Comparison of ENCODE assay signal across 1 cellular context in genomic region chr16:2739555-2740435, GRCh38.
TF ChIP-seq lines count a peak whose summit lies in the region.

No MANE protein-coding gene starts in this region.

TF ChIP-seq in HepG2, 621 proteins besides CTCF, POLR2A, EP300 and RAD21 (continues in another document):
- TF ChIP-seq KAT8 (CRISPR knock-in tag; IDR thresholded peaks at IDR 0.05), result peak; percentile 46; the same call in 1 of the 2 replicates
- no peak for TF ChIP-seq E2F1 (CRISPR knock-in tag; IDR thresholded peaks at IDR 0.05)
- TF ChIP-seq ZNF263 (CRISPR knock-in tag; IDR thresholded peaks at IDR 0.05), result 0 out of 2 replicates have a peak, but pooled peaks have one; percentile 23
- TF ChIP-seq ARNT2 (CRISPR knock-in tag; IDR thresholded peaks at IDR 0.05; ENCODE audit: low read depth), result no peak
- TF ChIP-seq GABPA (IDR thresholded peaks at IDR 0.05; ENCODE audit: low read depth, low read length), result no peak
- no peak for TF ChIP-seq GABPA (CRISPR knock-in tag; IDR thresholded peaks at IDR 0.05; ENCODE audit: low read depth)
- no peak for TF ChIP-seq ZNF329 (CRISPR knock-in tag; IDR thresholded peaks at IDR 0.05; ENCODE audit: low read depth)
- TF ChIP-seq ZNF674 (CRISPR knock-in tag; IDR thresholded peaks at IDR 0.05; ENCODE audit: low read depth), result no peak
- no peak for TF ChIP-seq NBN (conservative IDR thresholded peaks at IDR 0.05)
- no peak for TF ChIP-seq MBD4 (IDR thresholded peaks at IDR 0.05; ENCODE audit: borderline replicate concordance, low read length)
- no peak for TF ChIP-seq AHDC1 (CRISPR knock-in tag; IDR thresholded peaks at IDR 0.05; ENCODE audit: borderline replicate concordance)
- TF ChIP-seq TRAFD1 (CRISPR knock-in tag; IDR thresholded peaks at IDR 0.05; ENCODE audit: borderline replicate concordance), result no peak
- 0 out of 2 replicates have a peak, but pooled peaks have one; percentile 9 for TF ChIP-seq RELA (CRISPR knock-in tag; IDR thresholded peaks at IDR 0.05)
- TF ChIP-seq KDM5B (CRISPR knock-in tag; IDR thresholded peaks at IDR 0.05; ENCODE audit: borderline replicate concordance), result no peak
- TF ChIP-seq GZF1 (CRISPR knock-in tag; IDR thresholded peaks at IDR 0.05), result no peak
- TF ChIP-seq THAP8 (CRISPR knock-in tag; IDR thresholded peaks at IDR 0.05; ENCODE audit: borderline replicate concordance), result no peak
- TF ChIP-seq ZNF33A (CRISPR knock-in tag; IDR thresholded peaks at IDR 0.05; ENCODE audit: borderline replicate concordance), result no peak
- TF ChIP-seq PHF5A (CRISPR knock-in tag; IDR thresholded peaks at IDR 0.05; ENCODE audit: low read depth, unreplicated experiment), result no peak
- peak; percentile 91 for TF ChIP-seq SP5 (CRISPR knock-in tag; IDR thresholded peaks at IDR 0.05; ENCODE audit: borderline replicate concordance, low read depth)
- TF ChIP-seq ZNF724P (CRISPR knock-in tag; IDR thresholded peaks at IDR 0.05; ENCODE audit: borderline replicate concordance), result no peak
- no peak for TF ChIP-seq ARID2 (CRISPR knock-in tag; IDR thresholded peaks at IDR 0.05; ENCODE audit: borderline replicate concordance)
- no peak for TF ChIP-seq NAIF1 (CRISPR knock-in tag; IDR thresholded peaks at IDR 0.05; ENCODE audit: borderline replicate concordance)
- no peak for TF ChIP-seq ZNF382 (CRISPR knock-in tag; IDR thresholded peaks at IDR 0.05; ENCODE audit: borderline replicate concordance)
- 0 out of 2 replicates have a peak, but pooled peaks have one; percentile 25 for TF ChIP-seq ZBTB21 (CRISPR knock-in tag; IDR thresholded peaks at IDR 0.05)
- TF ChIP-seq MED1 (CRISPR knock-in tag; IDR thresholded peaks at IDR 0.05), result no peak
- TF ChIP-seq YY1 (IDR thresholded peaks at IDR 0.05; ENCODE audit: insufficient read depth, insufficient replicate concordance, low read depth, low read length), result no peak
- no peak for TF ChIP-seq ZNF644 (CRISPR knock-in tag; IDR thresholded peaks at IDR 0.05; ENCODE audit: low read depth)
- TF ChIP-seq ZBTB46 (CRISPR knock-in tag; IDR thresholded peaks at IDR 0.05; ENCODE audit: borderline replicate concordance), result no peak
- no peak for TF ChIP-seq ZNF296 (CRISPR knock-in tag; conservative IDR thresholded peaks at IDR 0.05)
- no peak for TF ChIP-seq BCL3 (CRISPR knock-in tag; IDR thresholded peaks at IDR 0.05)
- TF ChIP-seq ATF6 (CRISPR knock-in tag; conservative IDR thresholded peaks at IDR 0.05), result no peak
- no peak for TF ChIP-seq MTF2 (CRISPR knock-in tag; IDR thresholded peaks at IDR 0.05; ENCODE audit: borderline replicate concordance)
- TF ChIP-seq TRIM22 (IDR thresholded peaks at IDR 0.05), result no peak
- no peak for TF ChIP-seq ZNF572 (CRISPR knock-in tag; IDR thresholded peaks at IDR 0.05)
- no peak for TF ChIP-seq ZNF543 (CRISPR knock-in tag; IDR thresholded peaks at IDR 0.05)
- no peak for TF ChIP-seq ZNF616 (CRISPR knock-in tag; IDR thresholded peaks at IDR 0.05; ENCODE audit: low read depth)
- no peak for TF ChIP-seq SKI (IDR thresholded peaks at IDR 0.05; ENCODE audit: partially characterized antibody)
- 0 out of 2 replicates have a peak, but pooled peaks have one; percentile 13 for TF ChIP-seq SPEN (CRISPR knock-in tag; IDR thresholded peaks at IDR 0.05; ENCODE audit: low read depth)
- no peak for TF ChIP-seq FOXK1 (CRISPR knock-in tag; IDR thresholded peaks at IDR 0.05; ENCODE audit: borderline replicate concordance, low read depth)
- no peak for TF ChIP-seq STAG1 (CRISPR knock-in tag; IDR thresholded peaks at IDR 0.05)
- no peak for TF ChIP-seq ZNF790 (CRISPR knock-in tag; IDR thresholded peaks at IDR 0.05; ENCODE audit: borderline replicate concordance)
- TF ChIP-seq RAD51 (IDR thresholded peaks at IDR 0.05; ENCODE audit: borderline replicate concordance), result no peak
- TF ChIP-seq NRL (CRISPR knock-in tag; IDR thresholded peaks at IDR 0.05; ENCODE audit: borderline replicate concordance), result no peak
- no peak for TF ChIP-seq ZNF660 (CRISPR knock-in tag; IDR thresholded peaks at IDR 0.05; ENCODE audit: borderline replicate concordance, low read depth)
- no peak for TF ChIP-seq ZNF672 (CRISPR knock-in tag; IDR thresholded peaks at IDR 0.05)
- TF ChIP-seq DZIP1 (CRISPR knock-in tag; IDR thresholded peaks at IDR 0.05), result no peak
- no peak for TF ChIP-seq ZNF33B (CRISPR knock-in tag; IDR thresholded peaks at IDR 0.05)
- TF ChIP-seq HCFC1 (IDR thresholded peaks at IDR 0.05; ENCODE audit: low read depth, low read length), result no peak
- TF ChIP-seq NFYC (CRISPR knock-in tag; IDR thresholded peaks at IDR 0.05), result no peak
- TF ChIP-seq HOXD1 (CRISPR knock-in tag; IDR thresholded peaks at IDR 0.05), result no peak
- TF ChIP-seq ZKSCAN1 (IDR thresholded peaks at IDR 0.05; ENCODE audit: low read length), result no peak
